5 cellular contexts compared by ENCODE assay signal in the genomic region with DNA sequence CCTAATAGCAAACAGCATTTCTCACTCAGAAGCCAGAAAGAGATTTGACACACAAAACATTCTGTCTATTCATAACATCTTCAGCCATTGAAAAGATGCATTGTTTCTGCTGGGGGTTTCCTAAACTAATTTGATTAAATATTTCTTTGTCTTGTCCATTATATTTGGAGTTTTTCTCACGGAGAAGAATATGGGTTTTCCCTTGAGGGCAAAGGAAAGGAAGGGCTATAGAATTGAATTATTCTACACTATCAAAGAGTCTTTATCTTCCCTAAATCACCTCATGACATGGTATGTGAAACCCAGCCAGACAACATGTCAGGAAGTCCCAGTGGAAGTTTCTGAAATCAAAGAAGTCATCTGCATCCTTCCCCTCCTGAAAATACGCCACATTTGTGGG.
"Had no signal": no experiment of that assay in that cellular context is flagged by ENCODE, and none has a peak within 500 bp of the region (broad histone marks: within the 10 kb centered on the region; RNA-seq: fewer than 3 reads in every experiment).

No MANE protein-coding gene starts in this region.

- H3K27ac Mint-ChIP-seq: GM23338, H9 had no signal

- H3K4me3 ChIP-seq: GM23338, K562 had no signal

- H3K4me3 Mint-ChIP-seq: GM23338, H9 had no signal

- H3K9me3 Mint-ChIP-seq: GM23338, H9 had no signal

- DNase-seq: H9, HCEC 1CT, IMR-90 had no signal
